Comparison of ENCODE assay signal across 22 cellular contexts in the genomic region with DNA sequence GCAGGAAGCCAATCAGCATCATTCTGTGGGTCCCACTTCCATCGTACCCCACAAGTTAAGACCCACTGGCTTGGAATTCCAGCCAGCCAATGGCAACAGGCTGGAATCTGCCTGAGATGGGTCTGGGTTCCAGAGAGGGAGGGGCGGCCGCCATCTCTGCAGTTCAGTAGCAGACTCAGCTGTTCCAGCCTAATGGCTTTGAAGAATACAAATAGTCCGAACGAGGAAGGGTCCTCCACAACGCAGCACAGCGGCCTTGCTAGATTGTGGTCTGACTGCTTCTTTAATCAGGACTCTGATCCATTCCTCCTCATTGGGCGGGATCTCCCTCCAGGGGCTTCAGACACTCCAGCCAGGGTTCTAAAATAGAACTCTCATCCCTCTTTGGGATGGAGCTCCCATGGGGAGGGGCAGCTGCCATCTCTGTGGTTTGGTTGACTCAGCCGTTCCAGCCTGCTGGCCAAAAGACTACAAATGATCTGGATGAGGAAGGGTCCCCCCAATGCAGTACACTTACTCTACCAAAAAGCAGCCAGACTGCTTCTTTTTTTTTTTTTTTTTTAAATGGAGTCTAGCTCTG.
"Had no signal": no experiment of that assay in that cellular context is flagged by ENCODE, and none has a peak within 500 bp of the region (broad histone marks: within the 10 kb centered on the region; RNA-seq: fewer than 3 reads in every experiment).

No MANE protein-coding gene starts in this region.

- DNase-seq: hippocampal formation; left colon; lower lobe of right lung; mammary epithelial cell; mesendoderm; naive thymus-derived CD8-positive, alpha-beta T cell; occipital lobe; psoas muscle; right lobe of liver; small intestine; spleen; stimulated activated CD4-positive, alpha-beta T cell treated with anti-CD3 and anti-CD28 coated beads, Interleukin-4, amount 100 ng/mL, for 24 hours; tibial artery; trophoblast cell; upper lobe of right lung; uterus had no signal

- H3K9me3 ChIP-seq: left lung, lower lobe of right lung, neutrophil, psoas muscle, right lobe of liver, spleen, suprapubic skin, thoracic aorta, tibial artery, upper lobe of right lung, uterus had no signal

- H2AFZ ChIP-seq: parathyroid adenoma had no signal

- H3K9ac ChIP-seq: parathyroid adenoma had no signal

- H3K79me2 ChIP-seq: parathyroid adenoma had no signal

- H3K36me3 ChIP-seq: left lung, lower lobe of right lung, neutrophil, right lobe of liver, spleen, suprapubic skin, thoracic aorta, tibial artery, upper lobe of right lung, uterus had no signal

- H3K4me1 ChIP-seq: left lung, lower lobe of right lung, parathyroid adenoma, psoas muscle, right lobe of liver, spleen, suprapubic skin, tibial artery, upper lobe of right lung, uterus had no signal

- H3K27me3 ChIP-seq: right lobe of liver, uterus had no signal

- ATAC-seq: left colon; left lung; lower lobe of right lung; naive thymus-derived CD8-positive, alpha-beta T cell; psoas muscle; right lobe of liver; stimulated activated effector memory CD8-positive, alpha-beta T cell treated with anti-CD3 and anti-CD28 coated beads, Interleukin-12 subunit alpha, Interleukin-12 subunit beta, amount 100 ng/mL, for 72 hours; upper lobe of right lung had no signal

- H3K27ac ChIP-seq: left lung, lower lobe of right lung, neutrophil, parathyroid adenoma, psoas muscle, right lobe of liver, spleen, suprapubic skin, thoracic aorta, tibial artery, upper lobe of right lung, uterus had no signal

- H3K4me3 ChIP-seq: left lung, lower lobe of right lung, psoas muscle, right lobe of liver, spleen, suprapubic skin, thoracic aorta, tibial artery, upper lobe of right lung, uterus had no signal
